ENCODE assay signal across 8 cellular contexts in genomic region chr10:104327745-104328635, GRCh38. TPM values are rescaled to one million over a fixed set of nuclear protein-coding genes. Genes with fewer than 3 reads are reported as not detected.
DNase-seq lines count a peak whose midpoint lies in the region; ATAC-seq and TF ChIP-seq lines count a peak whose summit lies in the region.

No MANE protein-coding gene starts in this region.

- H3K4me1 Mint-ChIP-seq in Calu3 (ENCODE audit: low read depth, unreplicated experiment), result peaks cover 9% of the 10 kb centered on the region

- ATAC-seq in RWPE2 (ENCODE audit: low read depth) (peak; percentile 53), HG03025 (IDR thresholded peaks at IDR 0.05; ENCODE audit: low FRiP score, unreplicated experiment) (no peak), GM19455 (IDR thresholded peaks at IDR 0.05; ENCODE audit: unreplicated experiment) (no peak)
- ATAC-seq in activated CD4-positive, CD25-positive, alpha-beta regulatory T cell treated with anti-CD3 and anti-CD28 coated beads, Interleukin-2, amount 50 U/mL, for 24 hours, result no peak

- no peaks in the 10 kb centered on the region for H3K9me3 Mint-ChIP-seq in Calu3 (ENCODE audit: low read depth, unreplicated experiment)

- peaks cover 16% of the 10 kb centered on the region for H3K27me3 Mint-ChIP-seq in Calu3 (ENCODE audit: unreplicated experiment)

- CTCF ChIA-PET in Calu3 (lab: Charles Lee), result no interaction called here

- intact Hi-C loops in Calu3 (cut with micrococcal nuclease; ENCODE audit: unreplicated experiment), result no loop called here

- TF ChIP-seq CTCF in RWPE2 (IDR thresholded peaks at IDR 0.05; ENCODE audit: poor library complexity, severe bottlenecking), result no peak
- TF ChIP-seq CTCF in Calu3 (IDR thresholded peaks at IDR 0.05; ENCODE audit: unreplicated experiment), result no peak

- peak overlapping the region; percentile 99 for H3K27ac ChIP-seq in RWPE2 (ENCODE audit: poor library complexity, severe bottlenecking)

- H3K4me3 ChIP-seq in RWPE2 (ENCODE audit: severe bottlenecking) (no peak overlapping the region), mucosa of stomach (ENCODE audit: low read length) (no peak overlapping the region)

- DNase-seq in H4 (ENCODE audit: low spot score), result peak; percentile 81
- no peak for DNase-seq in RWPE2 (ENCODE audit: low spot score)
- DNase-seq in ecto neural progenitor cell (ENCODE audit: low spot score), result peak; percentile 80
- no peak for DNase-seq in Calu3

- H3K36me3 ChIP-seq in RWPE2 (ENCODE audit: low read depth) (peaks cover 10% of the 10 kb centered on the region; the same call in 1 of the 2 replicates), mucosa of stomach (ENCODE audit: control insufficient read depth, insufficient read depth, low read length) (no peaks in the 10 kb centered on the region)

- peak overlapping the region; percentile 5 for H3K9ac ChIP-seq in mucosa of stomach (ENCODE audit: low read length)

- peaks cover 68% of the 10 kb centered on the region for H3K4me1 ChIP-seq in RWPE2 (ENCODE audit: insufficient read depth, poor library complexity, severe bottlenecking)
- H3K4me1 ChIP-seq in mucosa of stomach (ENCODE audit: control insufficient read depth, insufficient read depth, low read length), result peaks cover 54% of the 10 kb centered on the region

- H3K27me3 ChIP-seq in RWPE2 (ENCODE audit: insufficient read depth, poor library complexity, severe bottlenecking), result no peaks in the 10 kb centered on the region
- no peaks in the 10 kb centered on the region for H3K27me3 ChIP-seq in mucosa of stomach (ENCODE audit: control insufficient read depth, insufficient read depth, low read length)

- H3K36me3 Mint-ChIP-seq in Calu3 (ENCODE audit: insufficient read depth, unreplicated experiment), result no peaks in the 10 kb centered on the region

- no peak overlapping the region for H3K27ac Mint-ChIP-seq in Calu3 (ENCODE audit: unreplicated experiment)

- BruUV-seq in Calu3 (replicated peaks; lab: Mats Ljungman, UMichigan), result no TSS peak

- H3K4me3 Mint-ChIP-seq in Calu3 (ENCODE audit: low read depth, unreplicated experiment), result no peak overlapping the region

- H3K9me3 ChIP-seq in RWPE2 (ENCODE audit: severe bottlenecking) (no peaks in the 10 kb centered on the region), mucosa of stomach (ENCODE audit: control insufficient read depth, low read length) (no peaks in the 10 kb centered on the region)

RNA-seq across cellular contexts. Expression of gene ITPRIP, which starts 10.3 kb away (rescaled TPM):
- total RNA-seq in H4 (2014; rRNA removed; shearing (Covaris generic)), result 1.3 and 3.3 TPM in 2 replicates
- total RNA-seq in Calu3 (2022), result 1.5 and 1.7 TPM in 2 replicates

RNA-seq across cellular contexts. Expression of gene CFAP58, which starts 25.6 kb away (rescaled TPM):
- 0.08 and 0.12 TPM in 2 replicates for total RNA-seq in H4 (2014; rRNA removed; shearing (Covaris generic))
- not detected in 2 replicates for total RNA-seq in Calu3 (2022)

RNA-seq across cellular contexts. Expression of gene GSTO2, which starts 59.0 kb away (rescaled TPM):
- total RNA-seq in H4 (2014; rRNA removed; shearing (Covaris generic)), result 0.72 TPM in 1 of 2 replicates, not detected in the other
- 25.7 and 26.7 TPM in 2 replicates for total RNA-seq in Calu3 (2022)

Comparison
In these comparisons a context has a peak if more than half of its experiments do, and no peak if none do; other contexts are left out.
1. DNase-seq: peak in H4 (single experiment) and ecto neural progenitor cell (single experiment); none in RWPE2 (single experiment) and Calu3 (single experiment).
2. RNA of gene GSTO2, which starts 59.0 kb away (total RNA-seq): 25.7 to 26.7 TPM in Calu3; 0.72 TPM in H4; every median in the first group is over 10 times any median in the second.